ENCODE assay signal across 8 cellular contexts in genomic region chr22:22576244-22576988, GRCh38. TPM values are rescaled to one million over a fixed set of nuclear protein-coding genes. Genes with fewer than 3 reads are reported as not detected.
A peak's percentile ranks its signal among the peaks of the same experiment; 100 is the strongest.
DNase-seq lines count a peak whose midpoint lies in the region; ATAC-seq and TF ChIP-seq lines count a peak whose summit lies in the region.

No MANE protein-coding gene starts in this region.

- H3K79me2 ChIP-seq in smooth muscle cell (ENCODE audit: low read depth), result no peaks in the 10 kb centered on the region

- DNase-seq in AG04449 (ENCODE audit: low read depth, low spot score), result no peak
- peak; percentile 23 for DNase-seq in NCI-H226
- DNase-seq in activated T-cell treated with anti-CD3 and anti-CD28 coated beads, Interleukin-2, amount 50 U/mL, for 24 hours, result peak; percentile 52
- DNase-seq in glutamatergic neuron, result peak; percentile 90
- DNase-seq in smooth muscle cell (lab: John Stamatoyannopoulos, UW; ENCODE audit: unreplicated experiment), result no peak
- DNase-seq in posterior vena cava (ENCODE audit: low spot score), result no peak

- CTCF ChIA-PET in AG04449 (lab: Yijun Ruan, JAX), result interaction anchor here (0.8 to 6.4 kb wide), 16 partner anchors 10 to 368 kb away, joined by 3 to 80 read pairs (median 4); partner anchors contain the start of gene ZNF280B

- no peaks in the 10 kb centered on the region for H3K36me3 Mint-ChIP-seq in activated T-cell treated with anti-CD3 and anti-CD28 coated beads, Interleukin-2, amount 50 U/mL, for 24 hours (ENCODE audit: low read depth)
- H3K36me3 Mint-ChIP-seq in glutamatergic neuron (ENCODE audit: unreplicated experiment), result no peaks in the 10 kb centered on the region

- H3K9me3 Mint-ChIP-seq in activated T-cell treated with anti-CD3 and anti-CD28 coated beads, Interleukin-2, amount 50 U/mL, for 24 hours, result no peaks in the 10 kb centered on the region
- no peaks in the 10 kb centered on the region for H3K9me3 Mint-ChIP-seq in glutamatergic neuron (ENCODE audit: unreplicated experiment)

- H3K27ac Mint-ChIP-seq in activated T-cell treated with anti-CD3 and anti-CD28 coated beads, Interleukin-2, amount 50 U/mL, for 24 hours, result no peak overlapping the region
- H3K27ac Mint-ChIP-seq in glutamatergic neuron (ENCODE audit: unreplicated experiment), result no peak overlapping the region

- no peaks in the 10 kb centered on the region for H3K9me3 ChIP-seq in smooth muscle cell (replicated peaks; ENCODE audit: low read depth)

- H2AFZ ChIP-seq in smooth muscle cell (ENCODE audit: low read depth), result no peak overlapping the region

- H3F3A ChIP-seq in smooth muscle cell (ENCODE audit: low read depth), result no peaks in the 10 kb centered on the region

- no peak for ATAC-seq in HG03097 (IDR thresholded peaks at IDR 0.05; ENCODE audit: low FRiP score, unreplicated experiment)

- no peak overlapping the region for H3K27ac ChIP-seq in smooth muscle cell (ENCODE audit: low read depth)

- peaks cover 64% of the 10 kb centered on the region for H3K27me3 ChIP-seq in smooth muscle cell (ENCODE audit: low read depth)

- no peak overlapping the region for H3K9ac ChIP-seq in smooth muscle cell (ENCODE audit: low read depth)

- no peaks in the 10 kb centered on the region for H3K36me3 ChIP-seq in smooth muscle cell (ENCODE audit: low read depth)

- TF ChIP-seq CTCF in AG04449 (IDR thresholded peaks at IDR 0.05; ENCODE audit: insufficient read depth, low read length, missing control alignments) (peak; percentile 87), GM12873 (IDR thresholded peaks at IDR 0.05; ENCODE audit: insufficient read depth, low read depth, low read length, missing control alignments) (peak; percentile 78), glutamatergic neuron (IDR thresholded peaks at IDR 0.05; ENCODE audit: partially characterized antibody, unreplicated experiment) (peak; percentile 90), smooth muscle cell (IDR thresholded peaks at IDR 0.05; ENCODE audit: borderline replicate concordance, insufficient read depth, poor library complexity, severe bottlenecking) (peak; percentile 76)

- 33% methylated on average over 8 of the region's 8 CpGs for WGBS in smooth muscle cell (ENCODE audit: low lambda C conversion rate)

- no peaks in the 10 kb centered on the region for H3K4me1 ChIP-seq in smooth muscle cell (ENCODE audit: low read depth)

- POLR2A ChIA-PET in AG04449 (lab: Yijun Ruan, JAX), result no interaction called here

- intact Hi-C loops in posterior vena cava (cut with DNase I), result no loop called here

- H4K20me1 ChIP-seq in smooth muscle cell (ENCODE audit: low read depth), result no peaks in the 10 kb centered on the region

- no peak overlapping the region for H3K4me2 ChIP-seq in smooth muscle cell

- no peaks in the 10 kb centered on the region for H3K4me1 Mint-ChIP-seq in activated T-cell treated with anti-CD3 and anti-CD28 coated beads, Interleukin-2, amount 50 U/mL, for 24 hours (ENCODE audit: low read depth)
- H3K4me1 Mint-ChIP-seq in glutamatergic neuron (ENCODE audit: low read depth, unreplicated experiment), result peaks cover 4% of the 10 kb centered on the region

- H3K4me3 ChIP-seq in AG04449 (ENCODE audit: low read depth, low read length) (no peak overlapping the region), smooth muscle cell (no peak overlapping the region)

- H3K4me3 Mint-ChIP-seq in activated T-cell treated with anti-CD3 and anti-CD28 coated beads, Interleukin-2, amount 50 U/mL, for 24 hours, result no peak overlapping the region
- no peak overlapping the region for H3K4me3 Mint-ChIP-seq in glutamatergic neuron (ENCODE audit: unreplicated experiment)

- H3K27me3 Mint-ChIP-seq in activated T-cell treated with anti-CD3 and anti-CD28 coated beads, Interleukin-2, amount 50 U/mL, for 24 hours, result peaks cover 7% of the 10 kb centered on the region
- H3K27me3 Mint-ChIP-seq in glutamatergic neuron (ENCODE audit: unreplicated experiment), result peaks cover 6% of the 10 kb centered on the region

RNA-seq across cellular contexts. Expression of gene PRAME, which starts 17.4 kb away (rescaled TPM):
- 1.9 TPM for total RNA-seq in glutamatergic neuron (ENCODE audit: unreplicated experiment)
- total RNA-seq in smooth muscle cell, result not detected in 2 replicates
- not detected in 2 replicates for polyA plus RNA-seq in smooth muscle cell
- not detected for total RNA-seq in posterior vena cava

RNA-seq across cellular contexts. Expression of gene ZNF280A, which starts 56.3 kb away (rescaled TPM):
- total RNA-seq in glutamatergic neuron (ENCODE audit: unreplicated experiment), result not detected
- total RNA-seq in smooth muscle cell, result not detected in 2 replicates
- 0.21 TPM in 1 of 2 replicates, not detected in the other for polyA plus RNA-seq in smooth muscle cell
- not detected for total RNA-seq in posterior vena cava

Comparison
In these comparisons a context has a peak if more than half of its experiments do, and no peak if none do; other contexts are left out.
1. DNase-seq: peak in NCI-H226 (single experiment), activated T-cell treated with anti-CD3 and anti-CD28 coated beads, Interleukin-2, amount 50 U/mL, for 24 hours (single experiment) and glutamatergic neuron (single experiment); none in AG04449 (single experiment), smooth muscle cell (single experiment) and posterior vena cava (single experiment).
2. Peak in every context shown above with its lines, with median percentiles within 50 percentile points of each other: CTCF ChIP-seq.